ENCODE assay signal across 8 cellular contexts in genomic region chr4:99998062-99998880, GRCh38. TPM values are rescaled to one million over a fixed set of nuclear protein-coding genes. Genes with fewer than 3 reads are reported as not detected.
DNase-seq lines count a peak whose midpoint lies in the region; ATAC-seq, FAIRE-seq and TF ChIP-seq lines count a peak whose summit lies in the region.

No MANE protein-coding gene starts in this region.

- H3K4me2 ChIP-seq in Loucy (ENCODE audit: low read depth, low read length, poor library complexity, severe bottlenecking) (no peak overlapping the region), K562 (ENCODE audit: insufficient read depth, low read length) (no peak overlapping the region)

- no peak for FAIRE-seq in K562 (lab: Jason Lieb, UNC)

- TF ChIP-seq POLR2A in K562 (conservative IDR thresholded peaks at IDR 0.05), result no peak

- CTCF ChIA-PET in K562 (lab: Yijun Ruan, JAX; ENCODE audit: low intra/inter-chr PET ratio), result no interaction called here

- peaks cover 0 to 4% (median 3%) of the 10 kb centered on the region in 3 donors for H3K27me3 Mint-ChIP-seq in immature natural killer cell (ENCODE audit: low read depth in 3 of 3)

- TF ChIP-seq RAD21 in K562 (CRISPR knock-in tag; conservative IDR thresholded peaks at IDR 0.05 in 1 of 2, IDR thresholded peaks at IDR 0.05 in 1 of 2), result peak; percentile 39 to 52

- H3K9me1 ChIP-seq in K562 (ENCODE audit: control insufficient read depth, insufficient read depth, low read length), result no peaks in the 10 kb centered on the region

- POLR2A ChIA-PET in K562 (lab: Yijun Ruan, JAX), result interaction anchor here (1.2 to 1.3 kb wide), 2 partner anchors 8 to 9 kb away, joined by 3 read pairs; no protein-coding TSS in a partner anchor

- intact Hi-C loops in K562 (cut with micrococcal nuclease), result loop anchor here (5.0 to 10.0 kb wide), 2 partner anchors 67 to 94 kb away; no protein-coding TSS in a partner anchor

- H3K27ac Mint-ChIP-seq in immature natural killer cell, result no peak overlapping the region

- in situ Hi-C loops in GM13976 (cut with MboI; ENCODE audit: low sequenced_read_pairs, unreplicated experiment), result no loop called here
- in situ Hi-C loops in K562 (cut with MboI), result no loop called here

- H4K20me1 ChIP-seq in Loucy (ENCODE audit: insufficient read depth, low read length, poor library complexity, severe bottlenecking) (no peaks in the 10 kb centered on the region), K562 (replicated peaks; ENCODE audit: control insufficient read depth, insufficient read depth, low read length) (no peaks in the 10 kb centered on the region)

- H3K36me3 Mint-ChIP-seq in immature natural killer cell, result no peaks in the 10 kb centered on the region

- no peak for TF ChIP-seq EP300 in K562 (IDR thresholded peaks at IDR 0.05; ENCODE audit: low read length)

- H3K4me1 ChIP-seq in Loucy (ENCODE audit: insufficient read depth, low read length, poor library complexity, severe bottlenecking) (no peaks in the 10 kb centered on the region), K562 (replicated peaks in 1 of 2; ENCODE audit: control insufficient read depth in 2 of 2, insufficient read depth in 2 of 2, low read length in 2 of 2) (no peaks in the 10 kb centered on the region)

- H3K9me2 ChIP-seq in Loucy (replicated peaks; ENCODE audit: low read depth, low read length), result no peaks in the 10 kb centered on the region

- H3K27me3 ChIP-seq in Loucy (ENCODE audit: insufficient read depth, low read length, poor library complexity, severe bottlenecking) (no peaks in the 10 kb centered on the region), K562 (ENCODE audit: control insufficient read depth in 2 of 2, insufficient read depth in 2 of 2, low read length in 2 of 2) (no peaks in the 10 kb centered on the region; a peak in 3 of 5 replicates)

- WGBS in K562 (ENCODE audit: insufficient coverage, low coverage, missing lambda C conversion rate), result 0% methylated on average over 2 of the region's 2 CpGs

- no peak overlapping the region for H3K27ac ChIP-seq in K562 (ENCODE audit: extremely low read depth, low read depth, low read length)

- peak; percentile 43 for DNase-seq in AG08396 (ENCODE audit: low spot score)
- DNase-seq in GM13976 (ENCODE audit: low spot score), result peak; percentile 25
- peak in 1 of 4 experiments; percentile 20 for DNase-seq in K562 (ENCODE audit: extremely low read depth in 1 of 4, low spot score in 3 of 4)
- peak; percentile 47 for DNase-seq in midbrain (lab: John Stamatoyannopoulos, UW)
- DNase-seq in nucleus accumbens (lab: John Stamatoyannopoulos, UW), result no peak
- no peak for DNase-seq in immature natural killer cell
- no peak for DNase-seq in NCI-H146 (lab: John Stamatoyannopoulos, UW)

- no peaks in the 10 kb centered on the region for H3F3A ChIP-seq in Loucy (ENCODE audit: low read depth)

- peak; percentile 13 for TF ChIP-seq CTCF in GM13976 (IDR thresholded peaks at IDR 0.05; ENCODE audit: borderline replicate concordance, control extremely low read depth, extremely low read depth, insufficient read depth, missing control alignments)
- TF ChIP-seq CTCF in Loucy (conservative IDR thresholded peaks at IDR 0.05; ENCODE audit: low read length), result peak; percentile 73
- TF ChIP-seq CTCF in K562 (IDR thresholded peaks at IDR 0.05 in 2 of 3, conservative IDR thresholded peaks at IDR 0.05 in 1 of 3; ENCODE audit: insufficient read depth in 2 of 3, low read depth in 1 of 3, low read length in 3 of 3), result peak; percentile 20 to 52 (median 22); a peak in 3 of 6 replicates

- ATAC-seq in K562, result peak; percentile 61

- no TSS peak for BruUV-seq in K562 (replicated peaks; lab: Mats Ljungman, UMichigan)

- H3K36me3 ChIP-seq in Loucy (ENCODE audit: insufficient read depth, low read length) (no peaks in the 10 kb centered on the region), K562 (ENCODE audit: control insufficient read depth, insufficient read depth, low read length) (no peaks in the 10 kb centered on the region)

- H3K9me3 ChIP-seq in Loucy (ENCODE audit: insufficient read depth, low read depth, low read length) (no peaks in the 10 kb centered on the region), K562 (replicated peaks; ENCODE audit: control insufficient read depth, insufficient read depth, low read depth, low read length) (no peaks in the 10 kb centered on the region)

- no peak overlapping the region for H3K4me3 Mint-ChIP-seq in immature natural killer cell

- no peaks in the 10 kb centered on the region for H3K4me1 Mint-ChIP-seq in immature natural killer cell

- H3K4me3 ChIP-seq in Loucy (ENCODE audit: low read length, poor library complexity, severe bottlenecking) (no peak overlapping the region), K562 (no peak overlapping the region)

- H3K9ac ChIP-seq in Loucy (ENCODE audit: low read depth, low read length, poor library complexity, severe bottlenecking) (no peak overlapping the region), K562 (ENCODE audit: insufficient read depth in 1 of 2, low read depth in 2 of 2, low read length in 2 of 2) (no peak overlapping the region)

- H3K9me3 Mint-ChIP-seq in immature natural killer cell, result no peaks in the 10 kb centered on the region

- H3K79me2 ChIP-seq in Loucy (ENCODE audit: insufficient read depth, low read length) (no peaks in the 10 kb centered on the region), K562 (ENCODE audit: control insufficient read depth, insufficient read depth, low read length) (no peaks in the 10 kb centered on the region)

- H2AFZ ChIP-seq in Loucy (ENCODE audit: low read length) (peak overlapping the region; percentile 36), K562 (ENCODE audit: low read depth, low read length) (no peak overlapping the region)

TF ChIP-seq in K562, 482 proteins besides CTCF, POLR2A, EP300 and RAD21 (continues in another document):
- TF ChIP-seq LARP7 (IDR thresholded peaks at IDR 0.05), result no peak
- no peak for TF ChIP-seq ZNF551 (CRISPR knock-in tag; IDR thresholded peaks at IDR 0.05)
- no peak for TF ChIP-seq POLR3G (IDR thresholded peaks at IDR 0.05; ENCODE audit: extremely low read depth, insufficient read length, insufficient replicate concordance)
- TF ChIP-seq YY1 (IDR thresholded peaks at IDR 0.05; ENCODE audit: borderline replicate concordance in 1 of 3, control insufficient read depth in 1 of 3, extremely low read depth in 1 of 3, insufficient read depth in 3 of 3, insufficient read length in 1 of 3, insufficient replicate concordance in 2 of 3, low read depth in 1 of 3, low read length in 2 of 3), result no peak
- no peak for TF ChIP-seq MAX (CRISPR knock-in tag; IDR thresholded peaks at IDR 0.05)
- no peak for TF ChIP-seq SAP30 (IDR thresholded peaks at IDR 0.05; ENCODE audit: borderline replicate concordance, insufficient read depth, low read depth, low read length, poor library complexity, severe bottlenecking)

RNA-seq across cellular contexts. Expression of gene H2AZ1, which starts 48.2 kb away (rescaled TPM):
- total RNA-seq in K562 (2011; cell fraction: chromatin; rRNA removed; ENCODE audit: low replicate concordance), result 185 and 226 TPM in 2 replicates
- 268 TPM in 2 replicates for total RNA-seq in K562 (2011; cell fraction: nucleolus; rRNA removed)
- total RNA-seq in K562 (2011; cell fraction: nucleoplasm; rRNA removed), result 275 and 292 TPM in 2 replicates
- total RNA-seq in K562 (2014; rRNA removed) (552 and 605 TPM in 2 replicates), K562 (2014; rRNA removed; fragmentation: Illumina TruSeq; extraction: Trizol) (880 and 938 TPM in 2 replicates), K562 (2015; rRNA removed; fragmentation: Illumina TruSeq; extraction: Trizol) (753 and 768 TPM in 2 replicates), K562 (2021) (718 and 751 TPM in 2 replicates)
- polyA plus RNA-seq in K562 (2011; rRNA removed) (738 and 1,020 TPM in 2 replicates), K562 (2014; fragmentation: Illumina TruSeq; extraction: Trizol) (625 and 744 TPM in 2 replicates), K562 (2014; fragmentation: Nextera tagmentation; extraction: Ambion mirVana) (1,000 to 10,000 TPM; 3,608 to 4,380 TPM), K562 (2014; rRNA removed) (687 and 854 TPM in 2 replicates), immature natural killer cell (100 to 1,000 TPM; 375 to 574 (median 414) TPM)
- 388 and 531 TPM in 2 replicates for polyA plus RNA-seq in K562 (2011; cell fraction: cytosol; rRNA removed)
- polyA plus RNA-seq in K562 (2011; cell fraction: nucleus; rRNA removed), result 230 and 324 TPM in 2 replicates
- polyA plus RNA-seq in K562 (2012), result 967 and 1,116 TPM in 2 replicates
- 546 and 663 TPM in 2 replicates for polyA minus RNA-seq in K562 (2011; rRNA and poly(A)+ RNA removed)
- polyA minus RNA-seq in K562 (2011; cell fraction: cytosol; rRNA and poly(A)+ RNA removed), result 149 and 203 TPM in 2 replicates
- polyA minus RNA-seq in K562 (2011; cell fraction: nucleus; rRNA and poly(A)+ RNA removed), result 59.6 and 110 TPM in 2 replicates

RNA-seq across cellular contexts. Expression of gene DNAJB14, which starts 51.9 kb away (rescaled TPM):
- total RNA-seq in K562 (2011; cell fraction: chromatin; rRNA removed; ENCODE audit: low replicate concordance), result 14.2 and 64.8 TPM in 2 replicates
- 6.0 and 11.1 TPM in 2 replicates for total RNA-seq in K562 (2011; cell fraction: nucleolus; rRNA removed)
- total RNA-seq in K562 (2011; cell fraction: nucleoplasm; rRNA removed), result 35.4 and 96.1 TPM in 2 replicates
- 10.1 and 17.8 TPM in 2 replicates for total RNA-seq in K562 (2014; rRNA removed)
- 23.1 and 28.6 TPM in 2 replicates for total RNA-seq in K562 (2014; rRNA removed; fragmentation: Illumina TruSeq; extraction: Trizol)
- total RNA-seq in K562 (2015; rRNA removed; fragmentation: Illumina TruSeq; extraction: Trizol), result 20.3 and 21.0 TPM in 2 replicates
- total RNA-seq in K562 (2021), result 28.0 and 30.2 TPM in 2 replicates
- polyA plus RNA-seq in K562 (2011; rRNA removed), result 9.9 and 13.2 TPM in 2 replicates
- 6.3 and 8.7 TPM in 2 replicates for polyA plus RNA-seq in K562 (2011; cell fraction: cytosol; rRNA removed)
- 10.8 and 12.5 TPM in 2 replicates for polyA plus RNA-seq in K562 (2011; cell fraction: nucleus; rRNA removed)
- 20.2 and 27.4 TPM in 2 replicates for polyA plus RNA-seq in K562 (2012)
- 12.7 and 14.3 TPM in 2 replicates for polyA plus RNA-seq in K562 (2014; fragmentation: Illumina TruSeq; extraction: Trizol)
- 1 to 10 TPM; 5.5 to 7.0 TPM for polyA plus RNA-seq in K562 (2014; fragmentation: Nextera tagmentation; extraction: Ambion mirVana)
- polyA plus RNA-seq in K562 (2014; rRNA removed), result 9.1 and 20.4 TPM in 2 replicates
- polyA minus RNA-seq in K562 (2011; rRNA and poly(A)+ RNA removed), result 23.9 and 29.7 TPM in 2 replicates
- 6.5 and 9.5 TPM in 2 replicates for polyA minus RNA-seq in K562 (2011; cell fraction: cytosol; rRNA and poly(A)+ RNA removed)
- polyA minus RNA-seq in K562 (2011; cell fraction: nucleus; rRNA and poly(A)+ RNA removed), result 22.2 and 33.1 TPM in 2 replicates
- 10 to 100 TPM; 48.4 to 83.0 (median 53.4) TPM for polyA plus RNA-seq in immature natural killer cell

Comparison
In these comparisons a context has a peak if more than half of its experiments do, and no peak if none do; other contexts are left out.
1. DNase-seq: peak in AG08396 (single experiment), GM13976 (single experiment) and midbrain (single experiment); none in nucleus accumbens (0 of 56), immature natural killer cell (0 of 3) and NCI-H146 (single experiment).
2. CTCF ChIP-seq: peak in every context shown above with its lines; median percentile 73 in Loucy; 22 in K562; 13 in GM13976.